19 cellular contexts compared by ENCODE assay signal in genomic region chr22:44419429-44419828, GRCh38.
"Had no signal": no experiment of that assay in that cellular context is flagged by ENCODE, and none has a peak within 500 bp of the region (broad histone marks: within the 10 kb centered on the region; RNA-seq: fewer than 3 reads in every experiment).

No MANE protein-coding gene starts in this region.

- H3K36me3 ChIP-seq: ascending aorta, colonic mucosa, right atrium auricular region, WERI-Rb-1 had no signal

- ATAC-seq: activated CD8-positive, alpha-beta T cell treated with anti-CD3 and anti-CD28 coated beads, Interleukin-2, amount 10 ng/mL, durations not matched to agents 7 days and 5 days; activated naive CD8-positive, alpha-beta T cell treated with anti-CD3 and anti-CD28 coated beads, Interleukin-2, amount 50 U/mL, for 24 hours; stimulated activated naive CD8-positive, alpha-beta T cell treated with anti-CD3 and anti-CD28 coated beads, Interleukin-15, Interleukin-2, amounts not matched to agents 100 U/mL and 50 U/mL, for 24 hours; T-helper 17 cell had no signal

- H3K27me3 ChIP-seq: ascending aorta, colonic mucosa, right atrium auricular region had no signal

- H3K4me3 Mint-ChIP-seq: activated CD8-positive, alpha-beta T cell treated with anti-CD3 and anti-CD28 coated beads, Interleukin-2, amount 10 ng/mL, durations not matched to agents 7 days and 5 days; activated naive CD8-positive, alpha-beta T cell treated with anti-CD3 and anti-CD28 coated beads, Interleukin-2, amount 50 U/mL, for 24 hours; T-helper 17 cell had no signal

- H3K27ac Mint-ChIP-seq: activated CD8-positive, alpha-beta T cell treated with anti-CD3 and anti-CD28 coated beads, Interleukin-2, amount 10 ng/mL, durations not matched to agents 7 days and 5 days; activated naive CD8-positive, alpha-beta T cell treated with anti-CD3 and anti-CD28 coated beads, Interleukin-2, amount 50 U/mL, for 24 hours; progenitor cell of endocrine pancreas; T-helper 17 cell had no signal

- H3K4me1 ChIP-seq: ascending aorta, colonic mucosa had no signal

- DNase-seq: activated CD8-positive, alpha-beta memory T cell treated with anti-CD3 and anti-CD28 coated beads, Interleukin-2, amount 50 U/mL, for 4 hours; activated CD8-positive, alpha-beta T cell treated with anti-CD3 and anti-CD28 coated beads, Interleukin-2, amount 10 ng/mL, durations not matched to agents 7 days and 5 days; activated naive CD4-positive, alpha-beta T cell; activated naive CD8-positive, alpha-beta T cell treated with anti-CD3 and anti-CD28 coated beads, Interleukin-2, amount 50 U/mL, for 24 hours; activated T-cell treated with anti-CD3 and anti-CD28 coated beads, Interleukin-2, amount 50 U/mL, for 48 hours; colonic mucosa; midbrain; small intestine; stimulated activated CD4-positive, alpha-beta T cell treated with anti-CD3 and anti-CD28 coated beads, Interleukin-4, amount 100 ng/mL, for 24 hours; stimulated activated CD8-positive, alpha-beta memory T cell treated with anti-CD3 and anti-CD28 coated beads, Interleukin-4, amount 100 ng/mL, for 48 hours; stimulated activated naive CD8-positive, alpha-beta T cell treated with anti-CD3 and anti-CD28 coated beads, Interleukin-15, Interleukin-2, amounts not matched to agents 100 U/mL and 50 U/mL, for 24 hours; T-helper 17 cell; trophoblast cell; WERI-Rb-1 had no signal

- FAIRE-seq: islet of Langerhans, small intestine had no signal

- H3K4me3 ChIP-seq: ascending aorta, colonic mucosa, lung, right atrium auricular region had no signal

- H3K4me1 Mint-ChIP-seq: activated naive CD8-positive, alpha-beta T cell treated with anti-CD3 and anti-CD28 coated beads, Interleukin-2, amount 50 U/mL, for 24 hours; T-helper 17 cell had no signal

- H3K9me3 ChIP-seq: colonic mucosa had no signal

- H3K27ac ChIP-seq: ascending aorta, colonic mucosa, right atrium auricular region, WERI-Rb-1 had no signal
